In genomic region chr7:18866359-18867036, GRCh38 we compare ENCODE assay signal across 8 cellular contexts.
A peak's percentile ranks its signal among the peaks of the same experiment; 100 is the strongest.
DNase-seq lines count a peak whose midpoint lies in the region; ATAC-seq, FAIRE-seq and TF ChIP-seq lines count a peak whose summit lies in the region.

No MANE protein-coding gene starts in this region.

- intact Hi-C loops in mammary epithelial cell (cut with micrococcal nuclease) (no loop called here), pancreas (cut with DNase I) (no loop called here), OCI-LY7 (cut with micrococcal nuclease; ENCODE audit: unreplicated experiment) (no loop called here)

- in situ Hi-C loops in mammary epithelial cell (cut with MboI; ENCODE audit: low sequenced_read_pairs in 2 of 2), result no loop called here

- dilution Hi-C loops in mammary epithelial cell (cut with HindIII; ENCODE audit: low sequenced_read_pairs), result no loop called here

- ATAC-seq in GM19372 (IDR thresholded peaks at IDR 0.05; ENCODE audit: low read depth, unreplicated experiment) (peak; percentile 73), HG03558 (IDR thresholded peaks at IDR 0.05; ENCODE audit: extremely low read depth, unreplicated experiment) (peak; percentile 66), pancreas (peak in 3 of 4 donors; percentile 50 to 85 (median 63))

- H3K36me3 ChIP-seq in mammary epithelial cell (ENCODE audit: insufficient read depth, low read length), result no peaks in the 10 kb centered on the region
- H3K36me3 ChIP-seq in pancreas, result no peaks in the 10 kb centered on the region
- H3K36me3 ChIP-seq in effector memory CD4-positive, alpha-beta T cell (ENCODE audit: control insufficient read depth, insufficient read depth, low read length), result no peaks in the 10 kb centered on the region
- no peaks in the 10 kb centered on the region for H3K36me3 ChIP-seq in H7 (replicated peaks; ENCODE audit: control insufficient read depth, insufficient read depth, low read length)
- H3K36me3 ChIP-seq in OCI-LY7 (ENCODE audit: insufficient read depth, low read length), result no peaks in the 10 kb centered on the region

- H3K4me3 ChIP-seq in mammary epithelial cell (replicated peaks in 1 of 3; ENCODE audit: insufficient read depth in 1 of 3, low read depth in 2 of 3, low read length in 3 of 3) (no peak overlapping the region), pancreas (no peak overlapping the region), H7 (ENCODE audit: insufficient read depth, low read depth, low read length) (no peak overlapping the region), OCI-LY7 (ENCODE audit: low read depth, low read length, poor library complexity, severe bottlenecking) (no peak overlapping the region)
- H3K4me3 ChIP-seq in effector memory CD4-positive, alpha-beta T cell (ENCODE audit: insufficient read depth, low read depth, low read length, poor library complexity, severe bottlenecking), result no peak overlapping the region

- FAIRE-seq in pancreas (lab: Jason Lieb, UNC), result no peak

- DNase-seq in AG09319 (ENCODE audit: extremely low read depth, low read depth) (peak; percentile 100), mammary epithelial cell (peak; percentile 99), pancreas (peak in 3 of 6 donors; percentile 11 to 33 (median 25)), H7 (no peak), OCI-LY7 (ENCODE audit: low spot score) (no peak)
- no peak for DNase-seq in effector memory CD4-positive, alpha-beta T cell

- peaks cover 3% of the 10 kb centered on the region for H3K9me3 ChIP-seq in mammary epithelial cell (replicated peaks; ENCODE audit: insufficient read depth, low read length)
- no peaks in the 10 kb centered on the region for H3K9me3 ChIP-seq in pancreas
- H3K9me3 ChIP-seq in effector memory CD4-positive, alpha-beta T cell (ENCODE audit: control insufficient read depth, low read length), result no peaks in the 10 kb centered on the region
- H3K9me3 ChIP-seq in OCI-LY7 (ENCODE audit: low read length), result no peaks in the 10 kb centered on the region

- H3K4me2 ChIP-seq in mammary epithelial cell (ENCODE audit: insufficient read depth, low read depth, low read length) (peak overlapping the region; percentile 13), OCI-LY7 (ENCODE audit: low read length) (no peak overlapping the region)

- H3K27ac ChIP-seq in mammary epithelial cell (ENCODE audit: insufficient read depth, low read depth, low read length) (peak overlapping the region; percentile 58), pancreas (no peak overlapping the region), OCI-LY7 (ENCODE audit: low read depth, low read length, poor library complexity, severe bottlenecking) (no peak overlapping the region)
- H3K27ac ChIP-seq in effector memory CD4-positive, alpha-beta T cell (ENCODE audit: insufficient read depth, low read length, poor library complexity, severe bottlenecking), result no peak overlapping the region

- H4K20me1 ChIP-seq in mammary epithelial cell (ENCODE audit: insufficient read depth, low read length) (no peaks in the 10 kb centered on the region), OCI-LY7 (ENCODE audit: insufficient read depth, low read length) (no peaks in the 10 kb centered on the region)

- CTCF ChIA-PET in mammary epithelial cell (lab: Charles Lee; ENCODE audit: low non-redundant PET) (no interaction called here), OCI-LY7 (lab: Charles Lee; ENCODE audit: unreplicated experiment) (no interaction called here)

- H3K79me2 ChIP-seq in mammary epithelial cell (ENCODE audit: insufficient read depth, low read length), result no peaks in the 10 kb centered on the region
- H3K79me2 ChIP-seq in OCI-LY7 (ENCODE audit: insufficient read depth, low read depth, low read length), result no peaks in the 10 kb centered on the region

- H2AFZ ChIP-seq in mammary epithelial cell (ENCODE audit: low read depth, low read length), result no peak overlapping the region
- no peak overlapping the region for H2AFZ ChIP-seq in OCI-LY7 (ENCODE audit: low read length)

- POLR2A ChIA-PET in OCI-LY7 (lab: Charles Lee), result no interaction called here

- BruUV-seq in mammary epithelial cell (replicated peaks; lab: Mats Ljungman, UMichigan), result no TSS peak
- no TSS peak for BruUV-seq in OCI-LY7 (replicated peaks; lab: Mats Ljungman, UMichigan)

- no peak overlapping the region for H3K9ac ChIP-seq in mammary epithelial cell (ENCODE audit: insufficient read depth, low read length)

- 25% methylated on average over 4 of the region's 4 CpGs for WGBS in mammary epithelial cell (ENCODE audit: low coverage, missing lambda C conversion rate)
- 69 to 82% methylated on average over 4 of the region's 4 CpGs for WGBS in pancreas, 2 donors

- no peak for TF ChIP-seq CTCF in AG09319 (IDR thresholded peaks at IDR 0.05; ENCODE audit: low read depth, low read length)
- no peak for TF ChIP-seq CTCF in mammary epithelial cell (conservative IDR thresholded peaks at IDR 0.05 in 1 of 2, IDR thresholded peaks at IDR 0.05 in 1 of 2; ENCODE audit: extremely low read depth in 1 of 2, insufficient read depth in 1 of 2, low read depth in 1 of 2, low read length in 2 of 2)
- TF ChIP-seq CTCF in pancreas (IDR thresholded peaks at IDR 0.05), result no peak
- TF ChIP-seq CTCF in OCI-LY7 (conservative IDR thresholded peaks at IDR 0.05; ENCODE audit: low read length), result no peak

- H3K9me2 ChIP-seq in OCI-LY7 (ENCODE audit: insufficient read depth, low read length), result no peaks in the 10 kb centered on the region

- H3K4me1 ChIP-seq in mammary epithelial cell (ENCODE audit: insufficient read depth, low read length), result peaks cover 11% of the 10 kb centered on the region
- H3K4me1 ChIP-seq in pancreas, result no peaks in the 10 kb centered on the region
- no peaks in the 10 kb centered on the region for H3K4me1 ChIP-seq in effector memory CD4-positive, alpha-beta T cell (ENCODE audit: control insufficient read depth, insufficient read depth, low read length, poor library complexity, severe bottlenecking)
- no peaks in the 10 kb centered on the region for H3K4me1 ChIP-seq in OCI-LY7 (ENCODE audit: insufficient read depth, low read length, poor library complexity, severe bottlenecking)

- no peaks in the 10 kb centered on the region for H3K27me3 ChIP-seq in mammary epithelial cell (ENCODE audit: insufficient read depth, low read length)
- no peaks in the 10 kb centered on the region for H3K27me3 ChIP-seq in pancreas
- no peaks in the 10 kb centered on the region for H3K27me3 ChIP-seq in effector memory CD4-positive, alpha-beta T cell (replicated peaks; ENCODE audit: control insufficient read depth, insufficient read depth, low read length, poor library complexity, severe bottlenecking)
- H3K27me3 ChIP-seq in H7 (ENCODE audit: control insufficient read depth, insufficient read depth, low read length), result no peaks in the 10 kb centered on the region

Comparison
In these comparisons a context has a peak if more than half of its experiments do, and no peak if none do; other contexts are left out.
1. DNase-seq: peak in AG09319 (single experiment) and mammary epithelial cell (single experiment); none in effector memory CD4-positive, alpha-beta T cell (0 of 3), H7 (single experiment) and OCI-LY7 (single experiment).
2. Peak in every context shown above with its lines, with median percentiles within 50 percentile points of each other: ATAC-seq.